In genomic region chr20:48789185-48789668, GRCh38 we compare ENCODE assay signal across 9 cellular contexts.
DNase-seq lines count a peak whose midpoint lies in the region; ATAC-seq and TF ChIP-seq lines count a peak whose summit lies in the region.
"Had no signal": no experiment of that assay in that cellular context is flagged by ENCODE, and none has a peak within 500 bp of the region (broad histone marks: within the 10 kb centered on the region; RNA-seq: fewer than 3 reads in every experiment).

No MANE protein-coding gene starts in this region.

- no peaks in the 10 kb centered on the region for H3K36me3 Mint-ChIP-seq in nephron (ENCODE audit: low read depth)

- peaks cover 54% of the 10 kb centered on the region for H3K4me1 Mint-ChIP-seq in nephron

- no peak overlapping the region for H3K4me3 Mint-ChIP-seq in nephron

- H3K27me3 ChIP-seq in HL-60 (ENCODE audit: insufficient read depth, poor library complexity, severe bottlenecking) = no peaks in the 10 kb centered on the region
- H3K27me3 ChIP-seq: cardiac muscle cell had no signal

- peaks cover 22% of the 10 kb centered on the region for H3K27me3 Mint-ChIP-seq in nephron (ENCODE audit: low read depth)

- TF ChIP-seq CTCF in HL-60 (IDR thresholded peaks at IDR 0.05; ENCODE audit: insufficient read depth, low read length) (no peak), nephron (IDR thresholded peaks at IDR 0.05; ENCODE audit: unreplicated experiment in 3 of 3) (no peak)

- H3K27ac Mint-ChIP-seq in nephron = peak overlapping the region; percentile 3 to 75 (median 34)

- no peaks in the 10 kb centered on the region for H3K9me3 Mint-ChIP-seq in nephron

- H3K27ac ChIP-seq in HL-60 (replicated peaks) = peak overlapping the region; percentile 74
- H3K27ac ChIP-seq: cardiac muscle cell had no signal

- peak; percentile 18 for ATAC-seq in GM18520 (IDR thresholded peaks at IDR 0.05; ENCODE audit: unreplicated experiment)
- ATAC-seq in GM21529 (IDR thresholded peaks at IDR 0.05; ENCODE audit: unreplicated experiment) = peak; percentile 27
- ATAC-seq: PC-3 had no signal

- DNase-seq in HL-60 (ENCODE audit: low read depth in 1 of 2, low spot score in 1 of 2) (no peak), NCI-H1105 treated with DMSO at 0.1 percent for 48 hours (lab: John Stamatoyannopoulos, UW) (no peak), GF-D8 (lab: John Stamatoyannopoulos, UW) (no peak), NCI-H2029 (lab: John Stamatoyannopoulos, UW) (no peak)
- DNase-seq: PC-3 had no signal

- H3K4me3 ChIP-seq in HL-60 (replicated peaks; ENCODE audit: insufficient read depth, low read length) = no peak overlapping the region
- H3K4me3 ChIP-seq: cardiac muscle cell had no signal
